24 cellular contexts compared by ENCODE assay signal in the genomic region with DNA sequence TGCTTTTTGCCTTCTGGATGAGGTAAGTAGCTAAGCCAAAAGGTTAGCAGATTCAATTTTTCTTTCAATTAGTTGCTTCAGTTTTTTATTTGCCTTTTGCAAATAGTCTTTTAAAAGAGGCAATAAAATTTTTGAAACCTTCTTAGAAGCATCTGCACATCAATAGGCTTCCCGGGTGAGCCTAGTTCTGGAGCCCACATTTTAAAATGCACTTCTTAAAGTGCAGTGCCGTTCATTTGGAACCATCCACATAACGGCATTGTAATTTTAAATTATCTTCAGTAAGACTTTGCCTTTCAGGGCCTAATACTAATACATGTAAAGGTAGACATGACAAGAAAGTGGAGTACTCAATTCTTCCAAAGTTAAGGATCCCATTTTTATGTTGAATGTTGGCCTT.
"Had no signal": no experiment of that assay in that cellular context is flagged by ENCODE, and none has a peak within 500 bp of the region (broad histone marks: within the 10 kb centered on the region; RNA-seq: fewer than 3 reads in every experiment).

No MANE protein-coding gene starts in this region.

- DNase-seq: colonic mucosa; effector CD4-positive, alpha-beta T cell; endodermal cell; heart right ventricle; hypothalamus; islet precursor cell; mesenchymal stem cell; naive B cell; nephron progenitor cell; psoas muscle; retina; spleen; stimulated activated CD4-positive, alpha-beta T cell treated with anti-CD3 and anti-CD28 coated beads, Interleukin-15, amount 100 ng/mL, for 24 hours; stimulated activated CD4-positive, alpha-beta T cell treated with anti-CD3 and anti-CD28 coated beads, Interleukin-1b, Interleukin-23, amount 100 ng/mL, for 48 hours; stimulated activated CD4-positive, alpha-beta T cell treated with anti-CD3 and anti-CD28 coated beads, Interleukin-4, amount 100 ng/mL, for 24 hours; stimulated activated naive B cell treated with anti-CD40 and anti-IgM and Interleukin-4, amounts not matched to agents 10 μg/mL and 1 μg/mL and 100 μg/mL, for 72 hours; stimulated activated naive CD8-positive, alpha-beta T cell treated with anti-CD3 and anti-CD28 coated beads, Interleukin-15, amount 100 ng/mL, for 72 hours; testis; trophoblast cell had no signal

- H3K36me3 ChIP-seq: colonic mucosa, heart right ventricle, spleen had no signal

- H2AFZ ChIP-seq: parathyroid adenoma had no signal

- H3K9me3 ChIP-seq: colonic mucosa, heart right ventricle, psoas muscle, spleen, testis had no signal

- H3K9ac ChIP-seq: parathyroid adenoma had no signal

- ATAC-seq: sciatic nerve; stimulated activated naive B cell treated with anti-CD40 and anti-IgM and Interleukin-4, amounts not matched to agents 10 μg/mL and 1 μg/mL and 100 μg/mL, for 72 hours; stimulated activated naive CD8-positive, alpha-beta T cell treated with anti-CD3 and anti-CD28 coated beads, Interleukin-15, amount 100 ng/mL, for 72 hours had no signal

- H3K79me2 ChIP-seq: parathyroid adenoma had no signal

- H3K27ac Mint-ChIP-seq: endodermal cell; naive B cell; stimulated activated naive B cell treated with anti-CD40 and anti-IgM and Interleukin-4, amounts not matched to agents 10 μg/mL and 1 μg/mL and 100 μg/mL, for 72 hours; stimulated activated naive CD8-positive, alpha-beta T cell treated with anti-CD3 and anti-CD28 coated beads, Interleukin-15, amount 100 ng/mL, for 72 hours had no signal

- H3K4me1 Mint-ChIP-seq: naive B cell; stimulated activated naive B cell treated with anti-CD40 and anti-IgM and Interleukin-4, amounts not matched to agents 10 μg/mL and 1 μg/mL and 100 μg/mL, for 72 hours; stimulated activated naive CD8-positive, alpha-beta T cell treated with anti-CD3 and anti-CD28 coated beads, Interleukin-15, amount 100 ng/mL, for 72 hours had no signal

- H3K27me3 ChIP-seq: colonic mucosa, heart right ventricle, testis had no signal

- H3K4me1 ChIP-seq: parathyroid adenoma, spleen, testis had no signal

- H3K4me3 Mint-ChIP-seq: endodermal cell; naive B cell; nephron progenitor cell; stimulated activated naive B cell treated with anti-CD40 and anti-IgM and Interleukin-4, amounts not matched to agents 10 μg/mL and 1 μg/mL and 100 μg/mL, for 72 hours; stimulated activated naive CD8-positive, alpha-beta T cell treated with anti-CD3 and anti-CD28 coated beads, Interleukin-15, amount 100 ng/mL, for 72 hours had no signal

- H3K4me3 ChIP-seq: colonic mucosa, heart right ventricle, lung, psoas muscle, spleen, testis had no signal

- H3K27ac ChIP-seq: colonic mucosa, parathyroid adenoma, spleen, testis had no signal

- FAIRE-seq: frontal cortex, urothelium cell line had no signal

- H3K36me3 Mint-ChIP-seq: naive B cell had no signal
